ENCODE assay signal across 1 cellular context in genomic region chr10:75235375-75236177, GRCh38.
TF ChIP-seq lines count a peak whose summit lies in the region.

Gene COMTD1, minus strand, starts transcription at chr10:75235957. Its CDS starts 29 bp downstream, at chr10:75235928.

TF ChIP-seq in K562, 482 proteins besides CTCF, POLR2A, EP300 and RAD21 (continued from another document and continues in another):
- TF ChIP-seq PRDM10 (IDR thresholded peaks at IDR 0.05; ENCODE audit: partially characterized antibody): peak; percentile 67
- TF ChIP-seq ARID1B (IDR thresholded peaks at IDR 0.05): no peak
- no peak for TF ChIP-seq POLR2AphosphoS2 (IDR thresholded peaks at IDR 0.05; ENCODE audit: low read length)
- peak; percentile 34; the same call in 1 of the 2 replicates for TF ChIP-seq POLR2AphosphoS5 (IDR thresholded peaks at IDR 0.05; ENCODE audit: control insufficient read depth, insufficient read depth, low read depth, low read length)
- no peak for TF ChIP-seq ZZZ3 (IDR thresholded peaks at IDR 0.05)
- TF ChIP-seq NR4A1 (CRISPR knock-in tag; IDR thresholded peaks at IDR 0.05): no peak; the same call in 1 of the 2 replicates
- no peak for TF ChIP-seq NR4A1 (tag; IDR thresholded peaks at IDR 0.05)
- 0 out of 2 replicates have a peak, but pooled peaks have one; percentile 15 for TF ChIP-seq TCF15 (CRISPR knock-in tag; IDR thresholded peaks at IDR 0.05)
- TF ChIP-seq RERE (CRISPR knock-in tag; IDR thresholded peaks at IDR 0.05; ENCODE audit: borderline replicate concordance): no peak
- 0 out of 2 replicates have a peak, but pooled peaks have one; percentile 4 for TF ChIP-seq CBFA2T3 (IDR thresholded peaks at IDR 0.05)
- peak; percentile 79; the same call in 1 of the 2 replicates for TF ChIP-seq E2F1 (CRISPR knock-in tag; IDR thresholded peaks at IDR 0.05)
- no peak for TF ChIP-seq SFPQ (IDR thresholded peaks at IDR 0.05; ENCODE audit: low read depth, low read length)
- TF ChIP-seq CUX1 (CRISPR knock-in tag; IDR thresholded peaks at IDR 0.05): no peak
- no peak for TF ChIP-seq MYBL2 (IDR thresholded peaks at IDR 0.05; ENCODE audit: low read depth)
- TF ChIP-seq MYBL2 (CRISPR knock-in tag; IDR thresholded peaks at IDR 0.05; ENCODE audit: borderline replicate concordance): no peak
- TF ChIP-seq SMAD1 (IDR thresholded peaks at IDR 0.05; ENCODE audit: low read depth, low read length, partially characterized antibody): no peak
- TF ChIP-seq ZNF408 (CRISPR knock-in tag; IDR thresholded peaks at IDR 0.05; ENCODE audit: low read depth): no peak
- TF ChIP-seq PTRF (tag; IDR thresholded peaks at IDR 0.05): no peak
- peak; percentile 88 for TF ChIP-seq CTBP1 (IDR thresholded peaks at IDR 0.05; ENCODE audit: borderline replicate concordance)
- TF ChIP-seq PHB (CRISPR knock-in tag; IDR thresholded peaks at IDR 0.05): no peak
- peak; percentile 86 for TF ChIP-seq MXI1 (IDR thresholded peaks at IDR 0.05; ENCODE audit: low read depth, low read length)
- TF ChIP-seq TEAD4 (IDR thresholded peaks at IDR 0.05; ENCODE audit: low read length): no peak; the same call in 1 of the 2 replicates
- TF ChIP-seq TEAD4 (CRISPR knock-in tag; IDR thresholded peaks at IDR 0.05; ENCODE audit: borderline replicate concordance): no peak
- TF ChIP-seq ZNF282 (CRISPR knock-in tag; IDR thresholded peaks at IDR 0.05): no peak
- TF ChIP-seq RNF2 (IDR thresholded peaks at IDR 0.05): 0 out of 2 replicates have a peak, but pooled peaks have one; percentile 41
- TF ChIP-seq MIER1 (IDR thresholded peaks at IDR 0.05; ENCODE audit: low read depth): no peak
- no peak for TF ChIP-seq ZNF75A (CRISPR knock-in tag; IDR thresholded peaks at IDR 0.05)
- TF ChIP-seq ZNF668 (CRISPR knock-in tag; IDR thresholded peaks at IDR 0.05): no peak
- TF ChIP-seq MAFF (IDR thresholded peaks at IDR 0.05; ENCODE audit: low read length): no peak
- peak; percentile 49 for TF ChIP-seq RBM25 (IDR thresholded peaks at IDR 0.05; ENCODE audit: low read depth, low read length, severe bottlenecking)
- peak; percentile 69 for TF ChIP-seq RREB1 (CRISPR knock-in tag; IDR thresholded peaks at IDR 0.05)
